ENCODE assay signal across 25 cellular contexts in genomic region chr4:8610858-8611610, GRCh38. TPM values are rescaled to one million over a fixed set of nuclear protein-coding genes. Genes with fewer than 3 reads are reported as not detected.
A peak's percentile ranks its signal among the peaks of the same experiment; 100 is the strongest.
DNase-seq lines count a peak whose midpoint lies in the region; ATAC-seq and TF ChIP-seq lines count a peak whose summit lies in the region.
"Had no signal": no experiment of that assay in that cellular context is flagged by ENCODE, and none has a peak within 500 bp of the region (broad histone marks: within the 10 kb centered on the region; RNA-seq: fewer than 3 reads in every experiment).

No MANE protein-coding gene starts in this region.

- TF ChIP-seq POLR2A in gastroesophageal sphincter (IDR thresholded peaks at IDR 0.05), result no peak
- no peak for TF ChIP-seq POLR2A in breast epithelium (IDR thresholded peaks at IDR 0.05)

- TF ChIP-seq CTCF in gastroesophageal sphincter (IDR thresholded peaks at IDR 0.05) (no peak), breast epithelium (IDR thresholded peaks at IDR 0.05) (no peak)

- H3K36me3 ChIP-seq in BLaER1 (no peaks in the 10 kb centered on the region), gastroesophageal sphincter (no peaks in the 10 kb centered on the region), breast epithelium (no peaks in the 10 kb centered on the region)

- 77 to 91% methylated on average over 5 of the region's 8 CpGs for WGBS in gastroesophageal sphincter (ENCODE audit: low coverage in 1 of 2), 2 donors
- 73% methylated on average over 8 of the region's 8 CpGs for WGBS in right cardiac atrium

- no peak overlapping the region for H3K9ac ChIP-seq in BLaER1

- H3K4me3 ChIP-seq in BLaER1 (no peak overlapping the region), gastroesophageal sphincter (no peak overlapping the region), right cardiac atrium (ENCODE audit: low read length) (no peak overlapping the region), breast epithelium (no peak overlapping the region)
- H3K4me3 ChIP-seq: SJSA1 had no signal

- H3K27me3 ChIP-seq in BLaER1 (peaks cover 8% of the 10 kb centered on the region; the same call in 1 of the 2 replicates), gastroesophageal sphincter (peaks cover 62% of the 10 kb centered on the region), right cardiac atrium (ENCODE audit: control insufficient read depth, insufficient read depth) (no peaks in the 10 kb centered on the region), breast epithelium (peaks cover 0 to 18% of the 10 kb centered on the region in 2 donors)
- H3K27me3 ChIP-seq: SJSA1 had no signal

- peaks cover 98% of the 10 kb centered on the region for H3K4me1 ChIP-seq in BLaER1
- H3K4me1 ChIP-seq in gastroesophageal sphincter, result peaks cover 0 to 8% (median 0%) of the 10 kb centered on the region in 3 donors
- H3K4me1 ChIP-seq in right cardiac atrium (ENCODE audit: control insufficient read depth, insufficient read depth, low read length), result no peaks in the 10 kb centered on the region
- no peaks in the 10 kb centered on the region for H3K4me1 ChIP-seq in breast epithelium
- H3K4me1 ChIP-seq: SJSA1 had no signal

- no peaks in the 10 kb centered on the region for H4K20me1 ChIP-seq in BLaER1

- intact Hi-C loops in right cardiac atrium (cut with DNase I), result loop anchor here in 1 of 4 donors (10.0 kb wide), 1 partner anchor 304 kb away; no protein-coding TSS in a partner anchor
- intact Hi-C loops in breast epithelium (cut with DNase I; ENCODE audit: low total_unique reads), result no loop called here

- ATAC-seq in gastroesophageal sphincter, result peak; percentile 32
- peak; percentile 26 to 90 for ATAC-seq in right cardiac atrium
- ATAC-seq in HG03460 (IDR thresholded peaks at IDR 0.05; ENCODE audit: unreplicated experiment), result no peak

- TF ChIP-seq EP300 in gastroesophageal sphincter (IDR thresholded peaks at IDR 0.05), result no peak

- H3K9me3 ChIP-seq in BLaER1, result no peaks in the 10 kb centered on the region
- no peaks in the 10 kb centered on the region for H3K9me3 ChIP-seq in gastroesophageal sphincter
- H3K9me3 ChIP-seq in right cardiac atrium (ENCODE audit: control insufficient read depth, low read length), result no peaks in the 10 kb centered on the region
- H3K9me3 ChIP-seq in breast epithelium, result no peaks in the 10 kb centered on the region
- H3K9me3 ChIP-seq: SJSA1 had no signal

- peak overlapping the region; percentile 88 for H3K4me2 ChIP-seq in BLaER1

- H3K27ac ChIP-seq in BLaER1 (no peak overlapping the region), gastroesophageal sphincter (no peak overlapping the region), right cardiac atrium (ENCODE audit: low read length) (no peak overlapping the region), breast epithelium (no peak overlapping the region)
- H3K27ac ChIP-seq: HL-60, SJSA1 had no signal

- DNase-seq in NCI-H69 (lab: John Stamatoyannopoulos, UW), result peak; percentile 27
- peak; percentile 53 to 61 (median 55) for DNase-seq in right cardiac atrium
- DNase-seq in breast epithelium (ENCODE audit: low spot score in 2 of 2), result no peak
- DNase-seq in nucleus accumbens (lab: John Stamatoyannopoulos, UW), result no peak
- DNase-seq: C1 segment of cervical spinal cord; CD4-positive, alpha-beta memory T cell; COR-L47; DMS79; EL; GDM1; NCI-H1048; NCI-H1417; NCI-H1694; NCI-H2029 treated with DMSO at 0.1 percent for 48 hours; NCI-H2227 treated with DMSO at 0.1 percent for 48 hours; NCI-H526 treated with DMSO at 0.1 percent for 48 hours; OCI-M1 had no signal

RNA-seq across cellular contexts. Expression of gene CPZ, which starts 18.5 kb away (rescaled TPM):
- total RNA-seq in gastroesophageal sphincter, result 1 to 10 TPM in 3 of 4 donors, not detected in 1; 2.3 to 7.5 (median 3.2) TPM
- 1 to 10 TPM in 3 of 4 donors, under 1 TPM in 1; 0.34 to 1.3 (median 1.1) TPM for total RNA-seq in right cardiac atrium
- 1.5 TPM for polyA plus RNA-seq in right cardiac atrium
- 10 to 100 TPM in 1 of 3 donors, 1 to 10 TPM in 2; 2.9 to 13.4 (median 7.5) TPM for total RNA-seq in breast epithelium
- total RNA-seq: CD4-positive, alpha-beta memory T cell had no signal
- polyA plus RNA-seq: CD4-positive, alpha-beta memory T cell; IgD-negative memory B cell had no signal

RNA-seq across cellular contexts. Expression of gene GPR78, which starts 30.8 kb away (rescaled TPM):
- not detected for total RNA-seq in gastroesophageal sphincter
- under 1 TPM in 1 of 4 donors, not detected in 3; 0.12 TPM for total RNA-seq in right cardiac atrium
- polyA plus RNA-seq in right cardiac atrium, result 0.09 TPM
- under 1 TPM in 2 of 3 donors, not detected in 1; 0.15 to 0.33 TPM for total RNA-seq in breast epithelium
- total RNA-seq: CD4-positive, alpha-beta memory T cell; H4; NCI-H460 had no signal
- polyA plus RNA-seq: CD4-positive, alpha-beta memory T cell; IgD-negative memory B cell had no signal

Comparison
In these comparisons a context has a peak if more than half of its experiments do, and no peak if none do; other contexts are left out.
1. DNase-seq: peak in NCI-H69 (single experiment) and right cardiac atrium (3 of 3); none in breast epithelium (0 of 2) and nucleus accumbens (0 of 56).